ENCODE assay signal across 8 cellular contexts in genomic region chr20:20017001-20017851, GRCh38. TPM values are rescaled to one million over a fixed set of nuclear protein-coding genes. Genes with fewer than 3 reads are reported as not detected.
DNase-seq lines count a peak whose midpoint lies in the region; ATAC-seq and TF ChIP-seq lines count a peak whose summit lies in the region.

A gene with protein sequence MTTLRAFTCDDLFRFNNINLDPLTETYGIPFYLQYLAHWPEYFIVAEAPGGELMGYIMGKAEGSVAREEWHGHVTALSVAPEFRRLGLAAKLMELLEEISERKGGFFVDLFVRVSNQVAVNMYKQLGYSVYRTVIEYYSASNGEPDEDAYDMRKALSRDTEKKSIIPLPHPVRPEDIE (plus strand): TSS chr20:20017362. CDS start chr20:20017397, 35 bp downstream.

- peak; percentile 77 for TF ChIP-seq CTCF in GM12865 (IDR thresholded peaks at IDR 0.05; ENCODE audit: insufficient read depth, low read depth, low read length, missing control alignments)
- no peak for TF ChIP-seq CTCF in SU-DHL-6 (IDR thresholded peaks at IDR 0.05; ENCODE audit: insufficient read depth, low read length, poor library complexity, severe bottlenecking)
- peak; percentile 83 for TF ChIP-seq CTCF in parathyroid adenoma (IDR thresholded peaks at IDR 0.05)
- peak; percentile 74 to 95 (median 88) for TF ChIP-seq CTCF in tibial nerve (IDR thresholded peaks at IDR 0.05)

- no peaks in the 10 kb centered on the region for H3K9me2 ChIP-seq in SU-DHL-6 (replicated peaks; ENCODE audit: insufficient read depth, low read length)

- H3K36me3 ChIP-seq in SU-DHL-6 (ENCODE audit: low read length) (no peaks in the 10 kb centered on the region), parathyroid adenoma (ENCODE audit: control insufficient read depth, insufficient read depth, low read length) (no peaks in the 10 kb centered on the region), tibial nerve (no peaks in the 10 kb centered on the region)

- H3F3A ChIP-seq in SU-DHL-6 (ENCODE audit: insufficient read depth) = peaks cover 6% of the 10 kb centered on the region; the same call in 1 of the 2 replicates

- intact Hi-C loops in Right ventricle myocardium superior (cut with DNase I) = no loop called here

- no peak within 1 kb of the TSS; the same call in 1 of the 2 replicates for H3K27ac ChIP-seq in SU-DHL-6 (ENCODE audit: low read depth, low read length)
- peak within 1 kb of the TSS; percentile 69 for H3K27ac ChIP-seq in parathyroid adenoma
- H3K27ac ChIP-seq in tibial nerve = peak within 1 kb of the TSS in 3 of 4 donors; percentile 70 to 80 (median 75)

- H3K9ac ChIP-seq in SU-DHL-6 (ENCODE audit: low read length) (peak within 1 kb of the TSS; percentile 87), parathyroid adenoma (peak within 1 kb of the TSS; percentile 79)

- peak in 1 of 2 donors; percentile 31 for TF ChIP-seq POLR2A in tibial nerve (IDR thresholded peaks at IDR 0.05)

- H4K20me1 ChIP-seq in SU-DHL-6 (ENCODE audit: low read depth, low read length) = peaks cover 6% of the 10 kb centered on the region; the same call in 1 of the 2 replicates

- TF ChIP-seq EP300 in tibial nerve (IDR thresholded peaks at IDR 0.05) = peak; percentile 56 to 75

- H3K4me1 ChIP-seq in parathyroid adenoma = peaks cover 10% of the 10 kb centered on the region
- H3K4me1 ChIP-seq in tibial nerve = peaks cover 0 to 53% (median 20%) of the 10 kb centered on the region in 4 donors

- ATAC-seq in HG02610 (IDR thresholded peaks at IDR 0.05; ENCODE audit: unreplicated experiment) (peak; percentile 99), Right ventricle myocardium superior (ENCODE audit: poor library complexity) (peak; percentile 100)

- H3K27me3 ChIP-seq in SU-DHL-6 (ENCODE audit: low read length) (no peaks in the 10 kb centered on the region), parathyroid adenoma (ENCODE audit: control insufficient read depth, insufficient read depth, low read length) (no peaks in the 10 kb centered on the region), tibial nerve (no peaks in the 10 kb centered on the region)

- H3K9me3 ChIP-seq in SU-DHL-6 (ENCODE audit: insufficient read depth, low read length) = no peaks in the 10 kb centered on the region
- no peaks in the 10 kb centered on the region for H3K9me3 ChIP-seq in parathyroid adenoma (ENCODE audit: control insufficient read depth, low read length)
- H3K9me3 ChIP-seq in tibial nerve = no peaks in the 10 kb centered on the region

- peak; percentile 96 for DNase-seq in GM12865 (ENCODE audit: low read depth)
- peak; percentile 89 for DNase-seq in NCI-H1092 (lab: John Stamatoyannopoulos, UW)
- DNase-seq in activated naive CD8-positive, alpha-beta T cell treated with anti-CD3 and anti-CD28 coated beads, Interleukin-2, amount 50 U/mL, for 16 hours (ENCODE audit: low read depth, low spot score) = peak; percentile 83
- DNase-seq in Right ventricle myocardium superior = peak; percentile 96
- peak; percentile 79 to 81 for DNase-seq in tibial nerve (ENCODE audit: low spot score in 2 of 2)

- WGBS in tibial nerve, 2 donors = 0 to 1% methylated on average over 28 to 45 of the region's 82 CpGs

- H3K4me3 ChIP-seq in GM12865 (ENCODE audit: low read depth, low read length) (peak within 1 kb of the TSS; percentile 78), SU-DHL-6 (ENCODE audit: insufficient read depth, low read length, poor library complexity, severe bottlenecking) (peak within 1 kb of the TSS; percentile 76), parathyroid adenoma (ENCODE audit: low read depth, low read length) (peak within 1 kb of the TSS; percentile 90), tibial nerve (peak within 1 kb of the TSS; percentile 82 to 95 (median 94))

- peak within 1 kb of the TSS; percentile 95 for H2AFZ ChIP-seq in SU-DHL-6 (ENCODE audit: low read depth, low read length, severe bottlenecking)
- peak within 1 kb of the TSS; percentile 99 for H2AFZ ChIP-seq in parathyroid adenoma

- H3K4me2 ChIP-seq in SU-DHL-6 (ENCODE audit: low read depth, low read length, poor library complexity, severe bottlenecking) = peak within 1 kb of the TSS; percentile 83
- H3K4me2 ChIP-seq in parathyroid adenoma (ENCODE audit: low read length) = peak within 1 kb of the TSS; percentile 79

- H3K79me2 ChIP-seq in SU-DHL-6 (ENCODE audit: insufficient read depth, low read length) (peaks cover 48% of the 10 kb centered on the region), parathyroid adenoma (peaks cover 39% of the 10 kb centered on the region)

RNA-seq across cellular contexts. Expression of the gene that starts here (rescaled TPM):
- 59.2 TPM for total RNA-seq in Right ventricle myocardium superior
- total RNA-seq in tibial nerve = 10 to 100 TPM; 18.1 to 27.2 (median 20.8) TPM
